In the genomic region with DNA sequence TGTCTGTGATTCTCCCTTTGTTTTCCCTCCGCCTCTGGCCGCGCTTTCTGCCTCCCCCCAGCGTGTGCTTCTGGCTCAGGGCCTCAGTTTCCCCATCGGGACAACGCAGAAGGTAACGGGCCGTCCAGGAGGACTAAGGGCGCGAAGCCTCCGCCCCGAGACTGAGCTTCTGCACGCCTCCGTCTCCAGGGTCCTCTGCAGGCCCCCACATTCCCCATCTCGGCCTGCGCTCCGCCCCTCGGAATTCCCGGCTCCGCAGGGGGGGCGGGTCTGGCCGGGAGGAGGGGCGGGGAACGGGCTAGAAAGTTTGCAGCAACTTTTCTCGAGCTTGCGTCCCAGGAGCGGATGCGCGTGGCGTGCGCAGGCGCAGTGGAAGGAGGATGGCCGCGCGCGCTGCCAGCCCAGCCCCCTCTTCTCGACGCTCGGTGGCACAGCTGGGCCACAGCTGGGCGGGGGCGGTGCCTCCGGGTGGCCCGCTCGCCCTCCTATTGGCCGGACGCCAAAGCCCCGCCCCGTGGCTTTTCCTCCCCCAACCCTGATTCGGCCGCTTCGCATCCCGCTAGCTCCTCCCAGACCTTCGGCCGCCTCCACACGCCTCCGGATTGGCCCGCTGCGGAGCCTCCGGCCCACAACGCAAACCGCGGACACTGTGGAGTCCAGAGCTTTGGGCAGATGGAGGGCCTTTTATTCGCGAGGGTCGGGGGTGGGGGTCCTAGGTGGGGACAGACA, we compare ENCODE assay signal across 8 cellular contexts. TPM values are rescaled to one million over a fixed set of nuclear protein-coding genes. Genes with fewer than 3 reads are reported as not detected.
DNase-seq lines count a peak whose midpoint lies in the region; TF ChIP-seq lines count a peak whose summit lies in the region.

A gene (minus strand): TSS at position 199 of the 729 bp plus-strand sequence. CDS start 408 bp downstream, outside the sequence.

- H3K27ac ChIP-seq in SK-N-SH (ENCODE audit: low read depth in 2 of 2, low read length in 1 of 2): peak within 1 kb of the TSS; percentile 84 to 95
- H3K27ac ChIP-seq in ovary: peak within 1 kb of the TSS; percentile 94 to 96
- peak within 1 kb of the TSS; percentile 91 to 96 (median 95) for H3K27ac ChIP-seq in thyroid gland

- no peaks in the 10 kb centered on the region for H3K9me3 Mint-ChIP-seq in activated naive CD8-positive, alpha-beta T cell treated with anti-CD3 and anti-CD28 coated beads for 36 hours

- H3K27me3 Mint-ChIP-seq in activated naive CD8-positive, alpha-beta T cell treated with anti-CD3 and anti-CD28 coated beads for 36 hours: peaks cover 33% of the 10 kb centered on the region

- peaks cover 4% of the 10 kb centered on the region for H3K36me3 Mint-ChIP-seq in activated naive CD8-positive, alpha-beta T cell treated with anti-CD3 and anti-CD28 coated beads for 36 hours

- no peaks in the 10 kb centered on the region for H3K9me3 ChIP-seq in SK-N-SH
- H3K9me3 ChIP-seq in ovary: no peaks in the 10 kb centered on the region
- no peaks in the 10 kb centered on the region for H3K9me3 ChIP-seq in thyroid gland

- H3K36me3 ChIP-seq in SK-N-SH (replicated peaks in 1 of 2; ENCODE audit: control insufficient read depth in 1 of 2, insufficient read depth in 2 of 2, low read length in 1 of 2): peaks cover 10 to 24% of the 10 kb centered on the region in 2 experiments
- H3K36me3 ChIP-seq in ovary: no peaks in the 10 kb centered on the region
- H3K36me3 ChIP-seq in thyroid gland: peaks cover 0 to 6% of the 10 kb centered on the region in 2 donors

- peak within 1 kb of the TSS; percentile 77 for H3K4me3 ChIP-seq in HFF-Myc (replicated peaks; ENCODE audit: low read depth, low read length)
- H3K4me3 ChIP-seq in NB4 (ENCODE audit: low read depth, low read length): peak within 1 kb of the TSS; percentile 65
- H3K4me3 ChIP-seq in SK-N-SH (ENCODE audit: low read depth in 2 of 2, low read length in 1 of 2): peak within 1 kb of the TSS; percentile 64 to 70
- H3K4me3 ChIP-seq in ovary: peak within 1 kb of the TSS; percentile 91
- peak within 1 kb of the TSS; percentile 30 to 93 (median 59) for H3K4me3 ChIP-seq in thyroid gland (replicated peaks in 1 of 3)

- DNase-seq in GM04503 (ENCODE audit: low read depth) (peak; percentile 76), HFF-Myc (ENCODE audit: extremely low read depth, low read depth) (peak; percentile 90), NB4 (ENCODE audit: low read depth) (peak; percentile 94), SK-N-SH (peak; percentile 98), head of caudate nucleus (peak; percentile 87 to 99 (median 98)), ovary (peak; percentile 99 to 100 (median 100)), thyroid gland (peak; percentile 98)
- DNase-seq in activated naive CD8-positive, alpha-beta T cell treated with anti-CD3 and anti-CD28 coated beads for 36 hours: peak; percentile 98

- H3K4me2 ChIP-seq in SK-N-SH: peak within 1 kb of the TSS; percentile 99

- peaks cover 12% of the 10 kb centered on the region for H3K4me1 Mint-ChIP-seq in activated naive CD8-positive, alpha-beta T cell treated with anti-CD3 and anti-CD28 coated beads for 36 hours

- intact Hi-C loops in head of caudate nucleus (cut with DNase I) (loop anchor here (2.0 to 5.0 kb wide), 2 partner anchors 30 to 42 kb away; no protein-coding TSS in a partner anchor), ovary (cut with DNase I) (loop anchor here in 3 of 4 donors (5.0 to 10.0 kb wide), 3 partner anchors 52 to 77 kb away; a partner anchor contains a TSS), thyroid gland (cut with DNase I) (loop anchor here (10.0 kb wide), 1 partner anchor 54 kb away; no protein-coding TSS in a partner anchor)

- no peaks in the 10 kb centered on the region for H3K79me2 ChIP-seq in SK-N-SH (ENCODE audit: insufficient read depth)

- POLR2A ChIA-PET in SK-N-SH (lab: Yijun Ruan, JAX): interaction anchor here (0.6 to 3.6 kb wide), 15 partner anchors 9 to 582 kb away, joined by 3 to 19 read pairs (median 4); a partner anchor contains a TSS

- H3K9ac ChIP-seq in SK-N-SH: peak within 1 kb of the TSS; percentile 78

- peak within 1 kb of the TSS; percentile 54; the same call in 1 of the 2 replicates for H2AFZ ChIP-seq in SK-N-SH (ENCODE audit: low read depth)

- peaks cover 11% of the 10 kb centered on the region; the same call in 1 of the 2 replicates for H4K20me1 ChIP-seq in SK-N-SH (ENCODE audit: insufficient read depth)

- no peak for TF ChIP-seq CTCF in HFF-Myc (IDR thresholded peaks at IDR 0.05; ENCODE audit: low read depth, low read length, missing control alignments)
- no peak for TF ChIP-seq CTCF in NB4 (IDR thresholded peaks at IDR 0.05; ENCODE audit: low read depth, low read length)
- TF ChIP-seq CTCF in SK-N-SH (IDR thresholded peaks at IDR 0.05): no peak
- no peak for TF ChIP-seq CTCF in ovary (IDR thresholded peaks at IDR 0.05)
- TF ChIP-seq CTCF in thyroid gland (IDR thresholded peaks at IDR 0.05): no peak

- H3K4me3 Mint-ChIP-seq in activated naive CD8-positive, alpha-beta T cell treated with anti-CD3 and anti-CD28 coated beads for 36 hours: peak within 1 kb of the TSS; percentile 87

- H3K4me1 ChIP-seq in SK-N-SH (ENCODE audit: control insufficient read depth in 1 of 2, insufficient read depth in 2 of 2, low read depth in 1 of 2, low read length in 1 of 2) (peaks cover 8 to 30% of the 10 kb centered on the region in 2 experiments; a peak in 3 of 4 replicates), ovary (ENCODE audit: insufficient read depth) (peaks cover 19% of the 10 kb centered on the region), thyroid gland (peaks cover 26 to 36% of the 10 kb centered on the region in 2 donors)

- H3K27me3 ChIP-seq in SK-N-SH (ENCODE audit: insufficient read depth) (no peaks in the 10 kb centered on the region), ovary (no peaks in the 10 kb centered on the region), thyroid gland (no peaks in the 10 kb centered on the region)

- TF ChIP-seq EP300 in SK-N-SH (IDR thresholded peaks at IDR 0.05; ENCODE audit: borderline replicate concordance in 1 of 2, low read depth in 1 of 2, low read length in 1 of 2) (no peak), ovary (IDR thresholded peaks at IDR 0.05) (peak; percentile 87)

- peaks cover 42% of the 10 kb centered on the region for H3F3A ChIP-seq in SK-N-SH (replicated peaks; ENCODE audit: insufficient read depth)

- CTCF ChIA-PET in SK-N-SH (lab: Yijun Ruan, JAX): interaction anchor here (0.6 to 5.9 kb wide), 34 partner anchors 9 to 1260 kb away, joined by 3 to 100 read pairs (median 6); a partner anchor contains a TSS

- H3K9me2 ChIP-seq in SK-N-SH: no peaks in the 10 kb centered on the region

- 3% methylated on average over 29 of the region's 65 CpGs for WGBS in SK-N-SH (ENCODE audit: low lambda C conversion rate)
- 0 to 1% (median 0%) methylated on average over 50 to 65 of the region's 65 CpGs for WGBS in ovary, 3 donors
- 0% methylated on average over 27 to 30 of the region's 65 CpGs for WGBS in thyroid gland, 2 donors

- no peak for TF ChIP-seq RAD21 in SK-N-SH (IDR thresholded peaks at IDR 0.05; ENCODE audit: low read length)

- peak; percentile 35 for TF ChIP-seq POLR2A in NB4 (IDR thresholded peaks at IDR 0.05; ENCODE audit: extremely low read depth, insufficient read length)
- TF ChIP-seq POLR2A in ovary (IDR thresholded peaks at IDR 0.05): peak; percentile 93
- peak; percentile 92 to 94 for TF ChIP-seq POLR2A in thyroid gland (IDR thresholded peaks at IDR 0.05)

- peak within 1 kb of the TSS; percentile 55 for H3K27ac Mint-ChIP-seq in activated naive CD8-positive, alpha-beta T cell treated with anti-CD3 and anti-CD28 coated beads for 36 hours

TF ChIP-seq in SK-N-SH, 30 proteins besides CTCF, POLR2A, EP300 and RAD21 (continues in another document):
- TF ChIP-seq, protein P1, sequence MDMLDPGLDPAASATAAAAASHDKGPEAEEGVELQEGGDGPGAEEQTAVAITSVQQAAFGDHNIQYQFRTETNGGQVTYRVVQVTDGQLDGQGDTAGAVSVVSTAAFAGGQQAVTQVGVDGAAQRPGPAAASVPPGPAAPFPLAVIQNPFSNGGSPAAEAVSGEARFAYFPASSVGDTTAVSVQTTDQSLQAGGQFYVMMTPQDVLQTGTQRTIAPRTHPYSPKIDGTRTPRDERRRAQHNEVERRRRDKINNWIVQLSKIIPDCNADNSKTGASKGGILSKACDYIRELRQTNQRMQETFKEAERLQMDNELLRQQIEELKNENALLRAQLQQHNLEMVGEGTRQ (IDR thresholded peaks at IDR 0.05; ENCODE audit: borderline replicate concordance, low read depth, low read length): no peak
- TF ChIP-seq, protein P2, sequence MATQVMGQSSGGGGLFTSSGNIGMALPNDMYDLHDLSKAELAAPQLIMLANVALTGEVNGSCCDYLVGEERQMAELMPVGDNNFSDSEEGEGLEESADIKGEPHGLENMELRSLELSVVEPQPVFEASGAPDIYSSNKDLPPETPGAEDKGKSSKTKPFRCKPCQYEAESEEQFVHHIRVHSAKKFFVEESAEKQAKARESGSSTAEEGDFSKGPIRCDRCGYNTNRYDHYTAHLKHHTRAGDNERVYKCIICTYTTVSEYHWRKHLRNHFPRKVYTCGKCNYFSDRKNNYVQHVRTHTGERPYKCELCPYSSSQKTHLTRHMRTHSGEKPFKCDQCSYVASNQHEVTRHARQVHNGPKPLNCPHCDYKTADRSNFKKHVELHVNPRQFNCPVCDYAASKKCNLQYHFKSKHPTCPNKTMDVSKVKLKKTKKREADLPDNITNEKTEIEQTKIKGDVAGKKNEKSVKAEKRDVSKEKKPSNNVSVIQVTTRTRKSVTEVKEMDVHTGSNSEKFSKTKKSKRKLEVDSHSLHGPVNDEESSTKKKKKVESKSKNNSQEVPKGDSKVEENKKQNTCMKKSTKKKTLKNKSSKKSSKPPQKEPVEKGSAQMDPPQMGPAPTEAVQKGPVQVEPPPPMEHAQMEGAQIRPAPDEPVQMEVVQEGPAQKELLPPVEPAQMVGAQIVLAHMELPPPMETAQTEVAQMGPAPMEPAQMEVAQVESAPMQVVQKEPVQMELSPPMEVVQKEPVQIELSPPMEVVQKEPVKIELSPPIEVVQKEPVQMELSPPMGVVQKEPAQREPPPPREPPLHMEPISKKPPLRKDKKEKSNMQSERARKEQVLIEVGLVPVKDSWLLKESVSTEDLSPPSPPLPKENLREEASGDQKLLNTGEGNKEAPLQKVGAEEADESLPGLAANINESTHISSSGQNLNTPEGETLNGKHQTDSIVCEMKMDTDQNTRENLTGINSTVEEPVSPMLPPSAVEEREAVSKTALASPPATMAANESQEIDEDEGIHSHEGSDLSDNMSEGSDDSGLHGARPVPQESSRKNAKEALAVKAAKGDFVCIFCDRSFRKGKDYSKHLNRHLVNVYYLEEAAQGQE (IDR thresholded peaks at IDR 0.05; ENCODE audit: low read depth, low read length): no peak
- TF ChIP-seq YY1 (IDR thresholded peaks at IDR 0.05; ENCODE audit: low read depth): 0 out of 2 replicates have a peak, but pooled peaks have one; percentile 22
- TF ChIP-seq NRF1 (IDR thresholded peaks at IDR 0.05; ENCODE audit: low read depth, low read length): peak; percentile 90

RNA-seq across cellular contexts. Expression of the gene that starts here (rescaled TPM):
- polyA plus RNA-seq in SK-N-SH (2012; rRNA removed) (6.4 and 8.4 TPM in 2 replicates), ovary (10 to 100 TPM in 1 of 2 donors, 1 to 10 TPM in 1; 5.4 to 43.5 TPM)
- 3.1 and 5.2 TPM in 2 replicates for polyA plus RNA-seq in SK-N-SH (2012; cell fraction: cytosol; rRNA removed)
- 22.8 and 31.2 TPM in 2 replicates for polyA plus RNA-seq in SK-N-SH (2012; cell fraction: nucleus; rRNA removed)
- 1 to 10 TPM; 1.6 to 1.7 TPM for total RNA-seq in activated naive CD8-positive, alpha-beta T cell treated with anti-CD3 and anti-CD28 coated beads for 36 hours
- total RNA-seq in ovary (10 to 100 TPM; 21.0 to 64.4 (median 44.4) TPM), thyroid gland (10 to 100 TPM; 18.3 to 33.0 (median 23.3) TPM)

Comparison
In these comparisons a context has a peak if more than half of its experiments do, and no peak if none do; other contexts are left out.
1. Peak in every context shown above with its lines: DNase-seq, H3K4me3 ChIP-seq and H3K27ac ChIP-seq.
2. RNA of the gene that starts here (total RNA-seq): 21.0 to 64.4 TPM in ovary and 18.3 to 33.0 TPM in thyroid gland; 1.6 to 1.7 TPM in activated naive CD8-positive, alpha-beta T cell treated with anti-CD3 and anti-CD28 coated beads for 36 hours; every median in the first group is over 4 times any median in the second.
3. POLR2A ChIP-seq: peak in every context shown above with its lines; median percentile 93 in ovary; 93 in thyroid gland; 35 in NB4.